1 cellular context compared by ENCODE assay signal in genomic region chr2:177250461-177250860, GRCh38.
TF ChIP-seq lines count a peak whose summit lies in the region.

No MANE protein-coding gene starts in this region.

TF ChIP-seq in K562, 482 proteins besides CTCF, POLR2A, EP300 and RAD21 (continued from another document and continues in another):
- no peak for TF ChIP-seq ZNF592 (IDR thresholded peaks at IDR 0.05)
- peak; percentile 62 for TF ChIP-seq ARID1B (IDR thresholded peaks at IDR 0.05)
- TF ChIP-seq ZNF696 (CRISPR knock-in tag; conservative IDR thresholded peaks at IDR 0.05), result no peak
- TF ChIP-seq SMARCC2 (IDR thresholded peaks at IDR 0.05; ENCODE audit: low read depth), result no peak
- 0 out of 2 replicates have a peak, but pooled peaks have one; percentile 32 for TF ChIP-seq SREBF2 (CRISPR knock-in tag; IDR thresholded peaks at IDR 0.05)
- TF ChIP-seq POLR2G (IDR thresholded peaks at IDR 0.05; ENCODE audit: low read depth, low read length), result no peak
- TF ChIP-seq OTX1 (CRISPR knock-in tag; IDR thresholded peaks at IDR 0.05), result no peak
- TF ChIP-seq CREB3L1 (IDR thresholded peaks at IDR 0.05; ENCODE audit: borderline replicate concordance, low read depth), result no peak
- no peak for TF ChIP-seq NFE2L1 (tag; IDR thresholded peaks at IDR 0.05; ENCODE audit: borderline replicate concordance, low read depth)
- TF ChIP-seq MECOM (CRISPR knock-in tag; IDR thresholded peaks at IDR 0.05), result 0 out of 2 replicates have a peak, but pooled peaks have one; percentile 27
- no peak for TF ChIP-seq SFPQ (IDR thresholded peaks at IDR 0.05; ENCODE audit: low read depth, low read length)
- no peak for TF ChIP-seq KDM1A (IDR thresholded peaks at IDR 0.05)
- no peak for TF ChIP-seq FOXM1 (IDR thresholded peaks at IDR 0.05; ENCODE audit: low read depth)
- TF ChIP-seq FOXM1 (CRISPR knock-in tag; IDR thresholded peaks at IDR 0.05; ENCODE audit: low read depth), result no peak
- no peak for TF ChIP-seq ZNF41 (CRISPR knock-in tag; conservative IDR thresholded peaks at IDR 0.05)
- TF ChIP-seq SMARCA5 (IDR thresholded peaks at IDR 0.05), result no peak
- TF ChIP-seq ARHGAP35 (IDR thresholded peaks at IDR 0.05; ENCODE audit: partially characterized antibody), result no peak
- no peak for TF ChIP-seq MTA3 (IDR thresholded peaks at IDR 0.05; ENCODE audit: borderline replicate concordance)
- TF ChIP-seq KLF1 (tag; IDR thresholded peaks at IDR 0.05), result no peak
- TF ChIP-seq CTBP1 (IDR thresholded peaks at IDR 0.05; ENCODE audit: borderline replicate concordance), result no peak
- no peak for TF ChIP-seq PRDM10 (IDR thresholded peaks at IDR 0.05; ENCODE audit: partially characterized antibody)
- no peak for TF ChIP-seq ZNF174 (CRISPR knock-in tag; IDR thresholded peaks at IDR 0.05)
- TF ChIP-seq KLF16 (IDR thresholded peaks at IDR 0.05), result no peak
- no peak for TF ChIP-seq ATF2 (CRISPR knock-in tag; IDR thresholded peaks at IDR 0.05)
- TF ChIP-seq ZKSCAN1 (IDR thresholded peaks at IDR 0.05; ENCODE audit: low read depth, low read length), result no peak
- TF ChIP-seq POLR2AphosphoS5 (IDR thresholded peaks at IDR 0.05; ENCODE audit: control insufficient read depth, insufficient read depth, low read depth, low read length), result no peak
- TF ChIP-seq CEBPB (tag; IDR thresholded peaks at IDR 0.05), result no peak
- TF ChIP-seq ZNF518B (CRISPR knock-in tag; IDR thresholded peaks at IDR 0.05), result no peak
- no peak for TF ChIP-seq BRD4 (IDR thresholded peaks at IDR 0.05)
- no peak for TF ChIP-seq FIP1L1 (IDR thresholded peaks at IDR 0.05; ENCODE audit: low read depth, low read length, poor library complexity, severe bottlenecking)
- TF ChIP-seq PRMT5 (CRISPR knock-in tag; IDR thresholded peaks at IDR 0.05), result no peak
- TF ChIP-seq ZBTB43 (CRISPR knock-in tag; IDR thresholded peaks at IDR 0.05), result no peak
- no peak for TF ChIP-seq MITF (IDR thresholded peaks at IDR 0.05)
- TF ChIP-seq POU5F1 (IDR thresholded peaks at IDR 0.05; ENCODE audit: borderline replicate concordance, low read depth, low read length, partially characterized antibody), result no peak
- no peak for TF ChIP-seq ZBTB49 (CRISPR knock-in tag; IDR thresholded peaks at IDR 0.05; ENCODE audit: borderline replicate concordance)
- TF ChIP-seq SPI1 (IDR thresholded peaks at IDR 0.05; ENCODE audit: borderline replicate concordance, low read depth, low read length), result no peak
- no peak for TF ChIP-seq PTRF (tag; IDR thresholded peaks at IDR 0.05)
